Comparison of ENCODE assay signal across 10 cellular contexts in genomic region chr17:40903129-40903847, GRCh38. TPM values are rescaled to one million over a fixed set of nuclear protein-coding genes. Genes with fewer than 3 reads are reported as not detected.
A peak's percentile ranks its signal among the peaks of the same experiment; 100 is the strongest.
DNase-seq lines count a peak whose midpoint lies in the region; ATAC-seq and TF ChIP-seq lines count a peak whose summit lies in the region.
"Had no signal": no experiment of that assay in that cellular context is flagged by ENCODE, and none has a peak within 500 bp of the region (broad histone marks: within the 10 kb centered on the region; RNA-seq: fewer than 3 reads in every experiment).

No MANE protein-coding gene starts in this region.

- TF ChIP-seq CTCF in esophagus squamous epithelium (IDR thresholded peaks at IDR 0.05) = no peak
- TF ChIP-seq CTCF in type B pancreatic cell (conservative IDR thresholded peaks at IDR 0.05) = no peak

- peaks cover 18% of the 10 kb centered on the region for H3K4me1 Mint-ChIP-seq in type B pancreatic cell (ENCODE audit: unreplicated experiment)

- ATAC-seq in Right ventricle myocardium inferior (no peak), right cardiac atrium (no peak)

- peak overlapping the region in 3 of 4 donors; percentile 31 to 76 (median 68) for H3K27ac ChIP-seq in esophagus squamous epithelium
- H3K27ac ChIP-seq in right cardiac atrium (ENCODE audit: low read length) = no peak overlapping the region

- peaks cover 3% of the 10 kb centered on the region for H3K27me3 Mint-ChIP-seq in type B pancreatic cell

- H3K36me3 ChIP-seq in esophagus squamous epithelium = no peaks in the 10 kb centered on the region

- no peak for TF ChIP-seq POLR2A in esophagus squamous epithelium (IDR thresholded peaks at IDR 0.05)

- intact Hi-C loops in esophagus squamous epithelium (cut with DNase I) (loop anchor here (10.0 kb wide), 1 partner anchor 642 kb away; no protein-coding TSS in a partner anchor), Right ventricle myocardium inferior (cut with DNase I) (no loop called here), right cardiac atrium (cut with DNase I) (loop anchor here in 2 of 4 donors (10.0 kb wide), 2 partner anchors 642 to 762 kb away; no protein-coding TSS in a partner anchor)

- H3K36me3 Mint-ChIP-seq in type B pancreatic cell = peaks cover 4% of the 10 kb centered on the region

- DNase-seq in SIG-M5 treated with dmso at 0.1 percent for 504 hours (lab: John Stamatoyannopoulos, UW; ENCODE audit: unreplicated experiment) (peak; percentile 53), SIG-M5 (lab: John Stamatoyannopoulos, UW) (no peak), NCI-H774 (lab: John Stamatoyannopoulos, UW) (peak; percentile 62), esophagus squamous epithelium (lab: John Stamatoyannopoulos, UW) (no peak), type B pancreatic cell (ENCODE audit: extremely low spot score, unreplicated experiment) (no peak), Right ventricle myocardium inferior (ENCODE audit: missing footprints) (no peak), right cardiac atrium (no peak), AG08396 (ENCODE audit: low spot score) (no peak)
- DNase-seq: activated naive CD4-positive, alpha-beta T cell; C1 segment of cervical spinal cord had no signal

- WGBS in esophagus squamous epithelium, 2 donors = 40 to 61% methylated on average over 11 to 12 of the region's 12 CpGs
- WGBS in right cardiac atrium = 75% methylated on average over 12 of the region's 12 CpGs

- H3K4me3 Mint-ChIP-seq in type B pancreatic cell = peak overlapping the region; percentile 1

- H3K27me3 ChIP-seq in esophagus squamous epithelium = peaks cover 0 to 15% (median 0%) of the 10 kb centered on the region in 4 donors
- no peaks in the 10 kb centered on the region for H3K27me3 ChIP-seq in right cardiac atrium (ENCODE audit: control insufficient read depth, insufficient read depth)

- H3K4me1 ChIP-seq in esophagus squamous epithelium (peaks cover 0 to 30% (median 6%) of the 10 kb centered on the region in 3 donors), right cardiac atrium (ENCODE audit: control insufficient read depth, insufficient read depth, low read length) (no peaks in the 10 kb centered on the region)

- H3K4me3 ChIP-seq in esophagus squamous epithelium (no peak overlapping the region), right cardiac atrium (ENCODE audit: low read length) (no peak overlapping the region)

- H3K9me3 ChIP-seq in esophagus squamous epithelium (no peaks in the 10 kb centered on the region), right cardiac atrium (ENCODE audit: control insufficient read depth, low read length) (no peaks in the 10 kb centered on the region)

- peaks cover 4% of the 10 kb centered on the region for H3K9me3 Mint-ChIP-seq in type B pancreatic cell

- peak overlapping the region; percentile 70 for H3K27ac Mint-ChIP-seq in type B pancreatic cell

RNA-seq across cellular contexts. Expression of gene KRT20, which starts 18.2 kb away (rescaled TPM):
- total RNA-seq in esophagus squamous epithelium (not detected), type B pancreatic cell (ENCODE audit: low replicate concordance) (13.0 and 41.9 TPM in 2 replicates), Right ventricle myocardium inferior (not detected), right cardiac atrium (not detected)
- polyA plus RNA-seq in right cardiac atrium = 0.14 TPM

RNA-seq across cellular contexts. Expression of gene KRT23, which starts 34.2 kb away (rescaled TPM):
- 10 to 100 TPM in 1 of 4 donors, 1 to 10 TPM in 2, under 1 TPM in 1; 0.38 to 19.6 (median 4.9) TPM for total RNA-seq in esophagus squamous epithelium
- 49.7 and 464 TPM in 2 replicates for total RNA-seq in type B pancreatic cell (ENCODE audit: low replicate concordance)
- total RNA-seq in Right ventricle myocardium inferior = 0.16 TPM
- not detected for total RNA-seq in right cardiac atrium
- polyA plus RNA-seq in right cardiac atrium = not detected

RNA-seq across cellular contexts. Expression of gene KRT12, which starts 36.3 kb away (rescaled TPM):
- total RNA-seq in esophagus squamous epithelium = not detected
- total RNA-seq in type B pancreatic cell (ENCODE audit: low replicate concordance) = not detected in 2 replicates
- total RNA-seq in Right ventricle myocardium inferior = not detected
- total RNA-seq in right cardiac atrium = not detected
- polyA plus RNA-seq in right cardiac atrium = not detected

Comparison
In these comparisons a context has a peak if more than half of its experiments do, and no peak if none do; other contexts are left out.
1. DNase-seq: peak in SIG-M5 treated with dmso at 0.1 percent for 504 hours (single experiment) and NCI-H774 (single experiment); none in SIG-M5 (single experiment), esophagus squamous epithelium (single experiment), type B pancreatic cell (single experiment), Right ventricle myocardium inferior (single experiment), right cardiac atrium (0 of 3) and AG08396 (single experiment).
2. RNA of gene KRT20, which starts 18.2 kb away (total RNA-seq): 13.0 to 41.9 TPM in type B pancreatic cell; not detected in esophagus squamous epithelium, not detected in Right ventricle myocardium inferior (single experiment) and not detected in right cardiac atrium; every median in the first group is over 10 times any median in the second.